Comparison of ENCODE assay signal across 2 cellular contexts in the genomic region with DNA sequence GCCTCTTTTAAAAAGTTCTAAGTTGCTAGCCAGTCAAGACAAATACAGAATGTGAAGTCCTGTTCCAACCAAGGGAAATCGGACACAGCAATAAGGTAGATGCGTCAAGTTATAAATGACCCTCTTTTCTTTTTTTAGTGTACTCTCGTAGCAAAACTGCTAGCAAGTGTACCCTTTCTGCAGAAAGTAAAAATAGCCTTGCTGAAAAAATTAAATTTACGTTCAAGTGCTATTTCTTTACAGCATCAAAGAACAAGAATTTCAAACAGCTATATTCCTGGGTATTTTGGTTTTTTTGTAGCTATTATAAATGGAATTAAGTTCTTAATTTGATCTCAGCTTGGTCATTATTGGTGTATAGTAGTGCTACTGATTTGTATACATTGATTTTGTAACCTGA.
TF ChIP-seq lines count a peak whose summit lies in the region.

No MANE protein-coding gene starts in this region.

TF ChIP-seq in HEK293, 187 proteins besides CTCF, POLR2A, EP300 and RAD21 (continued from another document):
- TF ChIP-seq, protein P1, sequence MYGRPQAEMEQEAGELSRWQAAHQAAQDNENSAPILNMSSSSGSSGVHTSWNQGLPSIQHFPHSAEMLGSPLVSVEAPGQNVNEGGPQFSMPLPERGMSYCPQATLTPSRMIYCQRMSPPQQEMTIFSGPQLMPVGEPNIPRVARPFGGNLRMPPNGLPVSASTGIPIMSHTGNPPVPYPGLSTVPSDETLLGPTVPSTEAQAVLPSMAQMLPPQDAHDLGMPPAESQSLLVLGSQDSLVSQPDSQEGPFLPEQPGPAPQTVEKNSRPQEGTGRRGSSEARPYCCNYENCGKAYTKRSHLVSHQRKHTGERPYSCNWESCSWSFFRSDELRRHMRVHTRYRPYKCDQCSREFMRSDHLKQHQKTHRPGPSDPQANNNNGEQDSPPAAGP (tag by site-specific recombination; IDR thresholded peaks at IDR 0.05): no peak

TF ChIP-seq in K562, 482 proteins besides CTCF, POLR2A, EP300 and RAD21 (continued from another document):
- TF ChIP-seq TRIM28 (IDR thresholded peaks at IDR 0.05) (peak; percentile 82), TRIM24 (IDR thresholded peaks at IDR 0.05) (peak; percentile 33 to 41; a peak in 2 of 4 replicates), GATA2 (CRISPR knock-in tag; IDR thresholded peaks at IDR 0.05) (no peak), NFIC (IDR thresholded peaks at IDR 0.05) (no peak), ZEB2 (IDR thresholded peaks at IDR 0.05) (0 out of 2 replicates have a peak, but pooled peaks have one; percentile 14), ZNF696 (CRISPR knock-in tag; conservative IDR thresholded peaks at IDR 0.05) (no peak)
- TF ChIP-seq, protein P2, sequence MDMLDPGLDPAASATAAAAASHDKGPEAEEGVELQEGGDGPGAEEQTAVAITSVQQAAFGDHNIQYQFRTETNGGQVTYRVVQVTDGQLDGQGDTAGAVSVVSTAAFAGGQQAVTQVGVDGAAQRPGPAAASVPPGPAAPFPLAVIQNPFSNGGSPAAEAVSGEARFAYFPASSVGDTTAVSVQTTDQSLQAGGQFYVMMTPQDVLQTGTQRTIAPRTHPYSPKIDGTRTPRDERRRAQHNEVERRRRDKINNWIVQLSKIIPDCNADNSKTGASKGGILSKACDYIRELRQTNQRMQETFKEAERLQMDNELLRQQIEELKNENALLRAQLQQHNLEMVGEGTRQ (CRISPR knock-in tag; IDR thresholded peaks at IDR 0.05): no peak
- TF ChIP-seq, protein P3, sequence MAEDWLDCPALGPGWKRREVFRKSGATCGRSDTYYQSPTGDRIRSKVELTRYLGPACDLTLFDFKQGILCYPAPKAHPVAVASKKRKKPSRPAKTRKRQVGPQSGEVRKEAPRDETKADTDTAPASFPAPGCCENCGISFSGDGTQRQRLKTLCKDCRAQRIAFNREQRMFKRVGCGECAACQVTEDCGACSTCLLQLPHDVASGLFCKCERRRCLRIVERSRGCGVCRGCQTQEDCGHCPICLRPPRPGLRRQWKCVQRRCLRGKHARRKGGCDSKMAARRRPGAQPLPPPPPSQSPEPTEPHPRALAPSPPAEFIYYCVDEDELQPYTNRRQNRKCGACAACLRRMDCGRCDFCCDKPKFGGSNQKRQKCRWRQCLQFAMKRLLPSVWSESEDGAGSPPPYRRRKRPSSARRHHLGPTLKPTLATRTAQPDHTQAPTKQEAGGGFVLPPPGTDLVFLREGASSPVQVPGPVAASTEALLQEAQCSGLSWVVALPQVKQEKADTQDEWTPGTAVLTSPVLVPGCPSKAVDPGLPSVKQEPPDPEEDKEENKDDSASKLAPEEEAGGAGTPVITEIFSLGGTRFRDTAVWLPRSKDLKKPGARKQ (CRISPR knock-in tag; IDR thresholded peaks at IDR 0.05): peak; percentile 47; the same call in 1 of the 2 replicates
- TF ChIP-seq, protein P4, sequence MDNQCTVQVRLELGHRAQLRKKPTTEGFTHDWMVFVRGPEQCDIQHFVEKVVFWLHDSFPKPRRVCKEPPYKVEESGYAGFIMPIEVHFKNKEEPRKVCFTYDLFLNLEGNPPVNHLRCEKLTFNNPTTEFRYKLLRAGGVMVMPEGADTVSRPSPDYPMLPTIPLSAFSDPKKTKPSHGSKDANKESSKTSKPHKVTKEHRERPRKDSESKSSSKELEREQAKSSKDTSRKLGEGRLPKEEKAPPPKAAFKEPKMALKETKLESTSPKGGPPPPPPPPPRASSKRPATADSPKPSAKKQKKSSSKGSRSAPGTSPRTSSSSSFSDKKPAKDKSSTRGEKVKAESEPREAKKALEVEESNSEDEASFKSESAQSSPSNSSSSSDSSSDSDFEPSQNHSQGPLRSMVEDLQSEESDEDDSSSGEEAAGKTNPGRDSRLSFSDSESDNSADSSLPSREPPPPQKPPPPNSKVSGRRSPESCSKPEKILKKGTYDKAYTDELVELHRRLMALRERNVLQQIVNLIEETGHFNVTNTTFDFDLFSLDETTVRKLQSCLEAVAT (IDR thresholded peaks at IDR 0.05): no peak
